Comparison of ENCODE assay signal across 16 cellular contexts in the genomic region with DNA sequence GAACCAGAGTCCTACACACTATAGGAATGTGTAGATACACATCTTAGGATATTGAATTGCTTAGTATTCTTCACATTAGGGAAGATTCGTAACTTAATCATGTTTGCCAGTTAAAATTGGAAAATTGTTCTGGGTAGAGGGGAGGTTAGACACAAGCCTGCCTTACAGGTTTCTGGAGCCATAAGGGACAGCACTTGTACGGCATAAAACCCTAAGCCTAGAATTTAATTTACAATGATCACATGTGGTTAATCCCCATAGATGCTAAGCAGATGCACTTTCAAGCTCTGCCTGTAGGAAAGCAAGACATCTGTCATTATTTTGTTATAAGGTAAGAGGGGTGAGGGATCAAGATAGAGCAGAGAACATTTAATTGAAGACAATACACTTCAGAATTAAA.
DNase-seq lines count a peak whose midpoint lies in the region; ATAC-seq and TF ChIP-seq lines count a peak whose summit lies in the region.
"Had no signal": no experiment of that assay in that cellular context is flagged by ENCODE, and none has a peak within 500 bp of the region (broad histone marks: within the 10 kb centered on the region; RNA-seq: fewer than 3 reads in every experiment).

No MANE protein-coding gene starts in this region.

- no peak for ATAC-seq in GM18870 (IDR thresholded peaks at IDR 0.05; ENCODE audit: unreplicated experiment)
- ATAC-seq: HCT116 had no signal

- H2AFZ ChIP-seq in SK-N-SH (ENCODE audit: low read depth): no peak overlapping the region
- no peak overlapping the region for H2AFZ ChIP-seq in MM.1S (ENCODE audit: low read length)

- 46% methylated on average over 2 of the region's 2 CpGs for WGBS in SK-N-SH (ENCODE audit: low lambda C conversion rate)
- 90 to 92% methylated on average over 2 of the region's 2 CpGs for WGBS in endodermal cell (ENCODE audit: insufficient coverage in 1 of 2, insufficient read length in 1 of 2), 2 experiments

- DNase-seq in D341Med (ENCODE audit: low spot score) (peak; percentile 55), NCI-H69 (lab: John Stamatoyannopoulos, UW) (peak; percentile 9), SK-N-SH (peak; percentile 38), endodermal cell (no peak), MM.1S (no peak), amygdala (lab: John Stamatoyannopoulos, UW) (no peak)
- DNase-seq: ACHN; Caco-2; CD4-positive, alpha-beta T cell; DND-41; GOT3; H7; KG1 had no signal

- H3K4me1 ChIP-seq in SK-N-SH (ENCODE audit: control insufficient read depth in 1 of 2, insufficient read depth in 2 of 2, low read depth in 1 of 2, low read length in 1 of 2) (no peaks in the 10 kb centered on the region; a peak in 1 of 4 replicates), endodermal cell (ENCODE audit: control insufficient read depth, insufficient read depth, low read length) (no peaks in the 10 kb centered on the region), MM.1S (ENCODE audit: low read length) (no peaks in the 10 kb centered on the region)
- H3K4me1 ChIP-seq: Caco-2 had no signal

- no peaks in the 10 kb centered on the region for H3K9me3 Mint-ChIP-seq in endodermal cell

- no peaks in the 10 kb centered on the region for H3K4me1 Mint-ChIP-seq in endodermal cell

- H4K20me1 ChIP-seq in SK-N-SH (ENCODE audit: insufficient read depth): no peaks in the 10 kb centered on the region
- no peaks in the 10 kb centered on the region for H4K20me1 ChIP-seq in MM.1S (ENCODE audit: insufficient read depth, low read length)

- H3K4me3 Mint-ChIP-seq in endodermal cell: no peak overlapping the region
- H3K4me3 Mint-ChIP-seq: CD4-positive, alpha-beta T cell had no signal

- H3K27ac ChIP-seq in SK-N-SH (ENCODE audit: low read depth in 2 of 2, low read length in 1 of 2) (no peak overlapping the region; a peak in 1 of 4 replicates), endodermal cell (ENCODE audit: low read depth, low read length) (no peak overlapping the region), MM.1S (ENCODE audit: low read length) (no peak overlapping the region)
- H3K27ac ChIP-seq: C4-2B had no signal

- H3K9me3 ChIP-seq in SK-N-SH (no peaks in the 10 kb centered on the region), endodermal cell (ENCODE audit: control insufficient read depth, low read length) (no peaks in the 10 kb centered on the region), MM.1S (replicated peaks; ENCODE audit: insufficient read depth, low read length) (no peaks in the 10 kb centered on the region)
- H3K9me3 ChIP-seq: Caco-2 had no signal

- no peaks in the 10 kb centered on the region for H3K36me3 ChIP-seq in SK-N-SH (replicated peaks in 1 of 2; ENCODE audit: control insufficient read depth in 1 of 2, insufficient read depth in 2 of 2, low read length in 1 of 2)
- no peaks in the 10 kb centered on the region for H3K36me3 ChIP-seq in endodermal cell (ENCODE audit: control insufficient read depth, insufficient read depth, low read length)
- H3K36me3 ChIP-seq in MM.1S (replicated peaks; ENCODE audit: insufficient read depth, low read length): no peaks in the 10 kb centered on the region

- H3F3A ChIP-seq in SK-N-SH (replicated peaks; ENCODE audit: insufficient read depth) (no peaks in the 10 kb centered on the region), MM.1S (ENCODE audit: insufficient read depth, low read length) (no peaks in the 10 kb centered on the region)

- no peaks in the 10 kb centered on the region for H3K36me3 Mint-ChIP-seq in endodermal cell (ENCODE audit: low read depth)

- TF ChIP-seq EP300 in SK-N-SH (IDR thresholded peaks at IDR 0.05; ENCODE audit: borderline replicate concordance in 1 of 2, low read depth in 1 of 2, low read length in 1 of 2): peak in 1 of 2 experiments; percentile 88; a peak in 2 of 4 replicates

- H3K4me3 ChIP-seq in SK-N-SH (ENCODE audit: low read depth in 2 of 2, low read length in 1 of 2): no peak overlapping the region
- no peak overlapping the region for H3K4me3 ChIP-seq in endodermal cell (ENCODE audit: low read length)
- H3K4me3 ChIP-seq in MM.1S (ENCODE audit: low read length): no peak overlapping the region

- peak; percentile 15; the same call in 1 of the 2 replicates for TF ChIP-seq RAD21 in SK-N-SH (IDR thresholded peaks at IDR 0.05; ENCODE audit: low read length)

- H3K27me3 Mint-ChIP-seq in endodermal cell (ENCODE audit: insufficient read depth): no peaks in the 10 kb centered on the region
- H3K27me3 Mint-ChIP-seq: CD4-positive, alpha-beta T cell had no signal

- POLR2A ChIA-PET in SK-N-SH (lab: Yijun Ruan, JAX): no interaction called here

- CTCF ChIA-PET in SK-N-SH (lab: Yijun Ruan, JAX): no interaction called here

- H3K27me3 ChIP-seq in SK-N-SH (ENCODE audit: insufficient read depth) (no peaks in the 10 kb centered on the region), endodermal cell (ENCODE audit: control insufficient read depth, insufficient read depth, low read length, poor library complexity, severe bottlenecking) (no peaks in the 10 kb centered on the region), MM.1S (replicated peaks; ENCODE audit: insufficient read depth, low read length) (no peaks in the 10 kb centered on the region)

- H3K9ac ChIP-seq in SK-N-SH (no peak overlapping the region), endodermal cell (ENCODE audit: extremely low read depth, low read length, poor library complexity, severe bottlenecking) (no peak overlapping the region), MM.1S (ENCODE audit: low read length) (no peak overlapping the region)

- H3K27ac Mint-ChIP-seq in endodermal cell: no peak overlapping the region
- H3K27ac Mint-ChIP-seq: CD4-positive, alpha-beta T cell had no signal

- H3K79me2 ChIP-seq in SK-N-SH (ENCODE audit: insufficient read depth) (no peaks in the 10 kb centered on the region), MM.1S (ENCODE audit: low read length) (no peaks in the 10 kb centered on the region)

- TF ChIP-seq CTCF in SK-N-SH (IDR thresholded peaks at IDR 0.05) (no peak), endodermal cell (conservative IDR thresholded peaks at IDR 0.05) (peak; percentile 24), MM.1S (IDR thresholded peaks at IDR 0.05; ENCODE audit: low read length) (no peak)

- H3K9me2 ChIP-seq in SK-N-SH: no peaks in the 10 kb centered on the region
- no peaks in the 10 kb centered on the region for H3K9me2 ChIP-seq in MM.1S (replicated peaks; ENCODE audit: insufficient read depth, low read length)

- H3K4me2 ChIP-seq in SK-N-SH (no peak overlapping the region), MM.1S (ENCODE audit: low read depth, low read length) (no peak overlapping the region)

TF ChIP-seq in SK-N-SH, 30 proteins besides CTCF, POLR2A, EP300 and RAD21:
- TF ChIP-seq JUND (IDR thresholded peaks at IDR 0.05) (no peak), GATA2 (CRISPR knock-in tag; IDR thresholded peaks at IDR 0.05) (peak; percentile 55; the same call in 1 of the 2 replicates), RCOR1 (IDR thresholded peaks at IDR 0.05; ENCODE audit: low read length) (peak; percentile 68; the same call in 1 of the 2 replicates), CHD2 (IDR thresholded peaks at IDR 0.05; ENCODE audit: low read length, partially characterized antibody) (peak; percentile 27)

Comparison
In these comparisons a context has a peak if more than half of its experiments do, and no peak if none do; other contexts are left out.
1. DNase-seq: peak in D341Med (single experiment), NCI-H69 (single experiment) and SK-N-SH (single experiment); none in endodermal cell (single experiment), MM.1S (single experiment) and amygdala (0 of 56).